ENCODE assay signal across 1 cellular context in the genomic region with DNA sequence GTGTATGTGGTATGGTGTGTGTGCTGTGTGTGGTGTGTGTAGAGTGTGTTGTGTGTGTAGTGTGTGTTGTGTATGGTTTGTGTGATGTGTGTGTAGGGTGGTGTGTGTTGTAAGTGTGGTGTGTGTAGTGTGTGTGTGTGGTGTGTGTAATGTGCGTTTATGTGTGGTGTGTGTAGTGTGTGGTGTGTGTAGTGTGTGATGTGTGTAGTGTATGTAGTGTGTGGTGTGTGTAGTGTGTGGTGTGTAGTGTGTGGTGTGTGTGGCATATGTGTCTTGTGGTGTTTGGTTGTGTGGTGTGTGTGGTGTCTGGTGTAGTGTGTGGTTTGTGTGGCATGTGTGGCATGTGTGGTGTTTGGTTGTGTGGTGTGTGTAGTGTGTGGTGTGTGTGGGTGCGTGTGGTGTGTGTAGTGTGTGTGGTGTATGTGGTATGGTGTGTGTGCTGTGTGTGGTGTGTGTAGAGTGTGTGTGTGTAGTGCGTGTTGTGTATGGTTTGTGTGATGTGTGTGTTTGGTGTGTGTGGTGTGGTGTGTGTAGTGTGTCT.
TF ChIP-seq lines count a peak whose summit lies in the region.

No MANE protein-coding gene starts in this region.

TF ChIP-seq in GM23338, 12 proteins besides CTCF, POLR2A, EP300 and RAD21 (continued from another document):
- TF ChIP-seq, protein P1, sequence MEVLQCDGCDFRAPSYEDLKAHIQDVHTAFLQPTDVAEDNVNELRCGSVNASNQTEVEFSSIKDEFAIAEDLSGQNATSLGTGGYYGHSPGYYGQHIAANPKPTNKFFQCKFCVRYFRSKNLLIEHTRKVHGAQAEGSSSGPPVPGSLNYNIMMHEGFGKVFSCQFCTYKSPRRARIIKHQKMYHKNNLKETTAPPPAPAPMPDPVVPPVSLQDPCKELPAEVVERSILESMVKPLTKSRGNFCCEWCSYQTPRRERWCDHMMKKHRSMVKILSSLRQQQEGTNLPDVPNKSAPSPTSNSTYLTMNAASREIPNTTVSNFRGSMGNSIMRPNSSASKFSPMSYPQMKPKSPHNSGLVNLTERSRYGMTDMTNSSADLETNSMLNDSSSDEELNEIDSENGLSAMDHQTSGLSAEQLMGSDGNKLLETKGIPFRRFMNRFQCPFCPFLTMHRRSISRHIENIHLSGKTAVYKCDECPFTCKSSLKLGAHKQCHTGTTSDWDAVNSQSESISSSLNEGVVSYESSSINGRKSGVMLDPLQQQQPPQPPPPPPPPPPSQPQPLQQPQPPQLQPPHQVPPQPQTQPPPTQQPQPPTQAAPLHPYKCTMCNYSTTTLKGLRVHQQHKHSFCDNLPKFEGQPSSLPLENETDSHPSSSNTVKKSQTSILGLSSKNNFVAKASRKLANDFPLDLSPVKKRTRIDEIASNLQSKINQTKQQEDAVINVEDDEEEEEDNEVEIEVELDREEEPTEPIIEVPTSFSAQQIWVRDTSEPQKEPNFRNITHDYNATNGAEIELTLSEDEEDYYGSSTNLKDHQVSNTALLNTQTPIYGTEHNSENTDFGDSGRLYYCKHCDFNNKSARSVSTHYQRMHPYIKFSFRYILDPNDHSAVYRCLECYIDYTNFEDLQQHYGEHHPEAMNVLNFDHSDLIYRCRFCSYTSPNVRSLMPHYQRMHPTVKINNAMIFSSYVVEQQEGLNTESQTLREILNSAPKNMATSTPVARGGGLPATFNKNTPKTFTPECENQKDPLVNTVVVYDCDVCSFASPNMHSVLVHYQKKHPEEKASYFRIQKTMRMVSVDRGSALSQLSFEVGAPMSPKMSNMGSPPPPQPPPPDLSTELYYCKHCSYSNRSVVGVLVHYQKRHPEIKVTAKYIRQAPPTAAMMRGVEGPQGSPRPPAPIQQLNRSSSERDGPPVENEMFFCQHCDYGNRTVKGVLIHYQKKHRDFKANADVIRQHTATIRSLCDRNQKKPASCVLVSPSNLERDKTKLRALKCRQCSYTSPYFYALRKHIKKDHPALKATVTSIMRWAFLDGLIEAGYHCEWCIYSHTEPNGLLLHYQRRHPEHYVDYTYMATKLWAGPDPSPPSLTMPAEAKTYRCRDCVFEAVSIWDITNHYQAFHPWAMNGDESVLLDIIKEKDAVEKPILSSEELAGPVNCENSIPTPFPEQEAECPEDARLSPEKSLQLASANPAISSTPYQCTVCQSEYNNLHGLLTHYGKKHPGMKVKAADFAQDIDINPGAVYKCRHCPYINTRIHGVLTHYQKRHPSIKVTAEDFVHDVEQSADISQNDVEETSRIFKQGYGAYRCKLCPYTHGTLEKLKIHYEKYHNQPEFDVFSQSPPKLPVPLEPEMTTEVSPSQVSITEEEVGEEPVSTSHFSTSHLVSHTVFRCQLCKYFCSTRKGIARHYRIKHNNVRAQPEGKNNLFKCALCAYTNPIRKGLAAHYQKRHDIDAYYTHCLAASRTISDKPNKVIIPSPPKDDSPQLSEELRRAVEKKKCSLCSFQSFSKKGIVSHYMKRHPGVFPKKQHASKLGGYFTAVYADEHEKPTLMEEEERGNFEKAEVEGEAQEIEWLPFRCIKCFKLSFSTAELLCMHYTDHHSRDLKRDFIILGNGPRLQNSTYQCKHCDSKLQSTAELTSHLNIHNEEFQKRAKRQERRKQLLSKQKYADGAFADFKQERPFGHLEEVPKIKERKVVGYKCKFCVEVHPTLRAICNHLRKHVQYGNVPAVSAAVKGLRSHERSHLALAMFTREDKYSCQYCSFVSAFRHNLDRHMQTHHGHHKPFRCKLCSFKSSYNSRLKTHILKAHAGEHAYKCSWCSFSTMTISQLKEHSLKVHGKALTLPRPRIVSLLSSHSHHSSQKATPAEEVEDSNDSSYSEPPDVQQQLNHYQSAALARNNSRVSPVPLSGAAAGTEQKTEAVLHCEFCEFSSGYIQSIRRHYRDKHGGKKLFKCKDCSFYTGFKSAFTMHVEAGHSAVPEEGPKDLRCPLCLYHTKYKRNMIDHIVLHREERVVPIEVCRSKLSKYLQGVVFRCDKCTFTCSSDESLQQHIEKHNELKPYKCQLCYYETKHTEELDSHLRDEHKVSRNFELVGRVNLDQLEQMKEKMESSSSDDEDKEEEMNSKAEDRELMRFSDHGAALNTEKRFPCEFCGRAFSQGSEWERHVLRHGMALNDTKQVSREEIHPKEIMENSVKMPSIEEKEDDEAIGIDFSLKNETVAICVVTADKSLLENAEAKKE (CRISPR knock-in tag; IDR thresholded peaks at IDR 0.05), result no peak
